ENCODE assay signal across 18 cellular contexts in genomic region chr7:127415060-127415742, GRCh38. TPM values are rescaled to one million over a fixed set of nuclear protein-coding genes. Genes with fewer than 3 reads are reported as not detected.
DNase-seq lines count a peak whose midpoint lies in the region; ATAC-seq and TF ChIP-seq lines count a peak whose summit lies in the region.
"Had no signal": no experiment of that assay in that cellular context is flagged by ENCODE, and none has a peak within 500 bp of the region (broad histone marks: within the 10 kb centered on the region; RNA-seq: fewer than 3 reads in every experiment).

No MANE protein-coding gene starts in this region.

- peaks cover 36% of the 10 kb centered on the region for H3K4me1 ChIP-seq in Karpas-422 (ENCODE audit: low read length)
- H3K4me1 ChIP-seq: A549 had no signal

- no peaks in the 10 kb centered on the region for H3K27me3 Mint-ChIP-seq in activated naive CD4-positive, alpha-beta T cell treated with anti-CD3 and anti-CD28 coated beads, Interleukin-2, amount 50 U/mL, for 24 hours
- H3K27me3 Mint-ChIP-seq in activated naive CD4-positive, alpha-beta T cell treated with anti-CD3 and anti-CD28 coated beads for 36 hours (ENCODE audit: low read depth): no peaks in the 10 kb centered on the region
- H3K27me3 Mint-ChIP-seq in activated B cell treated with CpG ODN at 0.5 μM for 24 hours: no peaks in the 10 kb centered on the region
- no peaks in the 10 kb centered on the region for H3K27me3 Mint-ChIP-seq in natural killer cell treated with Interleukin-12 subunit alpha and Interleukin-12 subunit beta and Interleukin-15 and Interleukin-18, amount 100 ng/mL, for 72 hours

- no peak overlapping the region for H2AFZ ChIP-seq in Karpas-422 (ENCODE audit: low read length)

- peak overlapping the region; percentile 75 for H3K4me3 Mint-ChIP-seq in activated naive CD4-positive, alpha-beta T cell treated with anti-CD3 and anti-CD28 coated beads, Interleukin-2, amount 50 U/mL, for 24 hours
- H3K4me3 Mint-ChIP-seq in activated naive CD4-positive, alpha-beta T cell treated with anti-CD3 and anti-CD28 coated beads for 36 hours: no peak overlapping the region
- peak overlapping the region; percentile 28 for H3K4me3 Mint-ChIP-seq in activated B cell treated with CpG ODN at 0.5 μM for 24 hours
- no peak overlapping the region for H3K4me3 Mint-ChIP-seq in natural killer cell treated with Interleukin-12 subunit alpha and Interleukin-12 subunit beta and Interleukin-15 and Interleukin-18, amount 100 ng/mL, for 72 hours

- CTCF ChIA-PET in activated naive CD4-positive, alpha-beta T cell treated with anti-CD3 and anti-CD28 coated beads for 36 hours (lab: Charles Lee): interaction anchor here (0.7 to 1.1 kb wide), 3 partner anchors 46 to 101 kb away, joined by 3 read pairs; no protein-coding TSS in a partner anchor
- CTCF ChIA-PET in activated B cell treated with CpG ODN at 0.5 μM for 24 hours (lab: Charles Lee): interaction anchor here (0.7 to 1.5 kb wide), 2 partner anchors 23 to 67 kb away, joined by 3 to 4 read pairs; partner anchors contain the start of gene ZNF800

- TF ChIP-seq CTCF in activated B cell treated with CpG ODN at 0.5 μM for 24 hours (IDR thresholded peaks at IDR 0.05): no peak

- POLR2A ChIA-PET in activated B cell treated with CpG ODN at 0.5 μM for 24 hours (lab: Charles Lee): interaction anchor here (1.0 to 2.3 kb wide), 2 partner anchors 23 to 32 kb away, joined by 3 to 33 read pairs; partner anchors contain the start of gene ZNF800

- H3K4me1 Mint-ChIP-seq in activated naive CD4-positive, alpha-beta T cell treated with anti-CD3 and anti-CD28 coated beads, Interleukin-2, amount 50 U/mL, for 24 hours: peaks cover 74% of the 10 kb centered on the region
- H3K4me1 Mint-ChIP-seq in activated naive CD4-positive, alpha-beta T cell treated with anti-CD3 and anti-CD28 coated beads for 36 hours (ENCODE audit: low read depth): peaks cover 48% of the 10 kb centered on the region
- H3K4me1 Mint-ChIP-seq in activated B cell treated with CpG ODN at 0.5 μM for 24 hours: peaks cover 75% of the 10 kb centered on the region
- peaks cover 38% of the 10 kb centered on the region in 2 donors for H3K4me1 Mint-ChIP-seq in natural killer cell treated with Interleukin-12 subunit alpha and Interleukin-12 subunit beta and Interleukin-15 and Interleukin-18, amount 100 ng/mL, for 72 hours (ENCODE audit: low read depth in 2 of 2)

- H3K27ac ChIP-seq in Karpas-422 (ENCODE audit: low read length): no peak overlapping the region
- H3K27ac ChIP-seq: A549 had no signal

- no peaks in the 10 kb centered on the region for H3K9me3 ChIP-seq in Karpas-422 (ENCODE audit: low read length)
- H3K9me3 ChIP-seq: A549, MG63 had no signal

- peaks cover 3% of the 10 kb centered on the region for H3K36me3 Mint-ChIP-seq in activated naive CD4-positive, alpha-beta T cell treated with anti-CD3 and anti-CD28 coated beads, Interleukin-2, amount 50 U/mL, for 24 hours
- H3K36me3 Mint-ChIP-seq in activated naive CD4-positive, alpha-beta T cell treated with anti-CD3 and anti-CD28 coated beads for 36 hours (ENCODE audit: low read depth): no peaks in the 10 kb centered on the region
- no peaks in the 10 kb centered on the region for H3K36me3 Mint-ChIP-seq in activated B cell treated with CpG ODN at 0.5 μM for 24 hours (ENCODE audit: low read depth)
- H3K36me3 Mint-ChIP-seq in natural killer cell treated with Interleukin-12 subunit alpha and Interleukin-12 subunit beta and Interleukin-15 and Interleukin-18, amount 100 ng/mL, for 72 hours: peaks cover 6% of the 10 kb centered on the region

- H4K20me1 ChIP-seq in Karpas-422 (ENCODE audit: insufficient read depth, low read depth, low read length): no peaks in the 10 kb centered on the region

- H3K4me2 ChIP-seq in Karpas-422 (ENCODE audit: low read depth, low read length, poor library complexity, severe bottlenecking): no peak overlapping the region
- H3K4me2 ChIP-seq: A549 had no signal

- no peaks in the 10 kb centered on the region for H3K36me3 ChIP-seq in Karpas-422 (ENCODE audit: insufficient read depth, low read length)
- H3K36me3 ChIP-seq: MG63 had no signal

- no peak for DNase-seq in activated naive CD4-positive, alpha-beta T cell treated with anti-CD3 and anti-CD28 coated beads for 36 hours
- DNase-seq in Karpas-422: peak; percentile 37
- DNase-seq in activated B cell treated with CpG ODN at 0.5 μM for 24 hours: no peak
- no peak for DNase-seq in natural killer cell treated with Interleukin-12 subunit alpha and Interleukin-12 subunit beta and Interleukin-15 and Interleukin-18, amount 100 ng/mL, for 72 hours (ENCODE audit: low spot score)
- no peak for DNase-seq in Right ventricle myocardium superior
- no peak for DNase-seq in cardiac septum (ENCODE audit: low spot score)
- DNase-seq: DND-41, GDM1, GOT3, MG63, NCI-H1417 treated with DMSO at 0.1 percent for 48 hours, NCI-H2029, NCI-H2171 treated with DMSO at 0.1 percent for 48 hours, NCI-H510A treated with DMSO at 0.1 percent for 48 hours had no signal

- ATAC-seq in activated B cell treated with CpG ODN at 0.5 μM for 24 hours (ENCODE audit: low read depth) (peak; percentile 29), Right ventricle myocardium superior (ENCODE audit: poor library complexity) (no peak), GM21529 (IDR thresholded peaks at IDR 0.05; ENCODE audit: unreplicated experiment) (no peak)
- ATAC-seq in natural killer cell treated with Interleukin-12 subunit alpha and Interleukin-12 subunit beta and Interleukin-15 and Interleukin-18, amount 100 ng/mL, for 72 hours: no peak
- ATAC-seq: A549, K562 had no signal

- intact Hi-C loops in activated naive CD4-positive, alpha-beta T cell treated with anti-CD3 and anti-CD28 coated beads for 36 hours (cut with micrococcal nuclease): no loop called here
- intact Hi-C loops in activated B cell treated with CpG ODN at 0.5 μM for 24 hours (cut with micrococcal nuclease) (loop anchor here (1.0 to 5.0 kb wide), 4 partner anchors 11 to 68 kb away; no protein-coding TSS in a partner anchor), Right ventricle myocardium superior (cut with DNase I) (no loop called here), cardiac septum (cut with DNase I) (no loop called here)

- H3K27ac Mint-ChIP-seq in activated naive CD4-positive, alpha-beta T cell treated with anti-CD3 and anti-CD28 coated beads, Interleukin-2, amount 50 U/mL, for 24 hours: peak overlapping the region; percentile 88
- H3K27ac Mint-ChIP-seq in activated naive CD4-positive, alpha-beta T cell treated with anti-CD3 and anti-CD28 coated beads for 36 hours: no peak overlapping the region
- peak overlapping the region; percentile 76 for H3K27ac Mint-ChIP-seq in activated B cell treated with CpG ODN at 0.5 μM for 24 hours
- peak overlapping the region; percentile 67 to 84 for H3K27ac Mint-ChIP-seq in natural killer cell treated with Interleukin-12 subunit alpha and Interleukin-12 subunit beta and Interleukin-15 and Interleukin-18, amount 100 ng/mL, for 72 hours

- no peak overlapping the region for H3K9ac ChIP-seq in Karpas-422 (ENCODE audit: low read length)

- no peaks in the 10 kb centered on the region for H3K9me2 ChIP-seq in Karpas-422 (replicated peaks; ENCODE audit: insufficient read depth, low read length)

- peaks cover 9% of the 10 kb centered on the region for H3K9me3 Mint-ChIP-seq in activated naive CD4-positive, alpha-beta T cell treated with anti-CD3 and anti-CD28 coated beads, Interleukin-2, amount 50 U/mL, for 24 hours
- peaks cover 2% of the 10 kb centered on the region for H3K9me3 Mint-ChIP-seq in activated naive CD4-positive, alpha-beta T cell treated with anti-CD3 and anti-CD28 coated beads for 36 hours
- H3K9me3 Mint-ChIP-seq in activated B cell treated with CpG ODN at 0.5 μM for 24 hours: peaks cover 4% of the 10 kb centered on the region
- H3K9me3 Mint-ChIP-seq in natural killer cell treated with Interleukin-12 subunit alpha and Interleukin-12 subunit beta and Interleukin-15 and Interleukin-18, amount 100 ng/mL, for 72 hours: peaks cover 4% of the 10 kb centered on the region

- H3K79me2 ChIP-seq in Karpas-422 (ENCODE audit: low read length): no peaks in the 10 kb centered on the region

- H3K27me3 ChIP-seq in Karpas-422 (ENCODE audit: low read length): no peaks in the 10 kb centered on the region
- H3K27me3 ChIP-seq: MG63 had no signal

- no peak overlapping the region for H3K4me3 ChIP-seq in Karpas-422 (ENCODE audit: low read length)
- H3K4me3 ChIP-seq: A549, K562, MG63 had no signal

RNA-seq across cellular contexts. Expression of gene ZNF800, which starts 22.7 kb away (rescaled TPM):
- total RNA-seq in activated naive CD4-positive, alpha-beta T cell treated with anti-CD3 and anti-CD28 coated beads for 36 hours: 10 to 100 TPM; 18.2 to 19.5 TPM
- total RNA-seq in Karpas-422 (2014; rRNA removed; shearing (Covaris generic); ENCODE audit: low replicate concordance): 21.5 and 48.8 TPM in 2 replicates
- total RNA-seq in activated B cell treated with CpG ODN at 0.5 μM for 24 hours: 40.5 and 53.5 TPM in 2 replicates
- total RNA-seq in natural killer cell treated with Interleukin-12 subunit alpha and Interleukin-12 subunit beta and Interleukin-15 and Interleukin-18, amount 100 ng/mL, for 72 hours: 10 to 100 TPM; 52.8 to 56.3 TPM
- 17.6 TPM for total RNA-seq in Right ventricle myocardium superior
- 26.3 TPM for total RNA-seq in cardiac septum

Comparison
In these comparisons a context has a peak if more than half of its experiments do, and no peak if none do; other contexts are left out.
1. H3K4me3 Mint-ChIP-seq: peak in activated naive CD4-positive, alpha-beta T cell treated with anti-CD3 and anti-CD28 coated beads, Interleukin-2, amount 50 U/mL, for 24 hours (single experiment) and activated B cell treated with CpG ODN at 0.5 μM for 24 hours (single experiment); none in activated naive CD4-positive, alpha-beta T cell treated with anti-CD3 and anti-CD28 coated beads for 36 hours (single experiment) and natural killer cell treated with Interleukin-12 subunit alpha and Interleukin-12 subunit beta and Interleukin-15 and Interleukin-18, amount 100 ng/mL, for 72 hours (single experiment).